Comparison of ENCODE assay signal across 10 cellular contexts in the genomic region with DNA sequence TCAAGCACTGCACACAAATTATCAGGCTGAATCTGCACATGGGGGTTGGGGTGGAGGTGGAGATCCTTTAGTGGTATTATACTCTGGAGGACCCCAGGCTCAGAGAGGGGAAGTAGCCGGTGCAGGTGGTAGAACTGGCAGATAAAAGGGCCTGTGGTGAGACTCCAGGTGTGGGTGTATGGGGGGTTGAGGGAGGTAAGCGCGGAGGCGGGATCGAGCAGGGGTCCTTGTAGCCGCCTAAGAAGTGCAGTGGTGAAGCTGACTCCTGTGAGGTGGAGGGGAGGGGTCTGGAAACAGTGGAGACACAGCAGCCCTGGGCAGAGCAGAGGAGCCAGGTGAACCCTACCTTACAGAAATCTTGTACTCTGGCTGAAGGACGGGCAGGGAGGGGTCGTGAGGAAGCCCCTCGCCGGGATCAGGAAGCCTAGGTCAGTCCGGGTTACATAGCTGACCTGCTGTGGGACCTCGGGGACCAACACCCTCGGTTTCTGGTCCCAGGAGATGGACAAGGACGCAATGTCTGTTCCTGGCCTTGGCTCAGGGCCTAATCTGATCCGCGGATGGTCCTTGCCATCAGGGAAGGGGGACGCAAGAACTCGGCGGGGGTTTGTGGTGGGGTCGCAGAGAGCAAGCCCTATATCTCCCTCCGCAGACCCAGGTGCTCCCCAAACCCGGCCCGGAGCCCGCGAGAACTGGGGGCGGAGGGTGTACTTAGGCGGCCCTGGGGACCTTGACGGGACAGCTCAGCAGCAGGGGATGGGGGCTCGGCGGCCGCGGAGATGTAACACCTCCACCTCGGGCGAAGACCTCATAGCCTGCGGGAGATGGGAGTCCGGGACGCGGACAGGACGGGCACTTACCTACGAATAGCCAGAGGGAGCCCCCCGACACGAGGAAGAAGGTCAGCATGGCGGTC. TPM values are rescaled to one million over a fixed set of nuclear protein-coding genes. Genes with fewer than 3 reads are reported as not detected.
A peak's percentile ranks its signal among the peaks of the same experiment; 100 is the strongest.
DNase-seq lines count a peak whose midpoint lies in the region; ATAC-seq lines count a peak whose summit lies in the region.
"Had no signal": no experiment of that assay in that cellular context is flagged by ENCODE, and none has a peak within 500 bp of the region (broad histone marks: within the 10 kb centered on the region; RNA-seq: fewer than 3 reads in every experiment).

No MANE protein-coding gene starts in this region.

- H3K4me3 Mint-ChIP-seq in activated naive CD8-positive, alpha-beta T cell treated with anti-CD3 and anti-CD28 coated beads for 36 hours: peak overlapping the region; percentile 75
- peak overlapping the region; percentile 77 for H3K4me3 Mint-ChIP-seq in stimulated activated memory B cell treated with anti-CD40 and anti-IgM and Interleukin-4, amounts not matched to agents 10 μg/mL and 1 μg/mL and 100 μg/mL, for 72 hours

- no peak overlapping the region for H3K27ac Mint-ChIP-seq in activated naive CD8-positive, alpha-beta T cell treated with anti-CD3 and anti-CD28 coated beads for 36 hours
- no peak overlapping the region for H3K27ac Mint-ChIP-seq in stimulated activated memory B cell treated with anti-CD40 and anti-IgM and Interleukin-4, amounts not matched to agents 10 μg/mL and 1 μg/mL and 100 μg/mL, for 72 hours

- H3K36me3 Mint-ChIP-seq in activated naive CD8-positive, alpha-beta T cell treated with anti-CD3 and anti-CD28 coated beads for 36 hours: no peaks in the 10 kb centered on the region
- no peaks in the 10 kb centered on the region for H3K36me3 Mint-ChIP-seq in stimulated activated memory B cell treated with anti-CD40 and anti-IgM and Interleukin-4, amounts not matched to agents 10 μg/mL and 1 μg/mL and 100 μg/mL, for 72 hours

- H3K9me3 Mint-ChIP-seq in activated naive CD8-positive, alpha-beta T cell treated with anti-CD3 and anti-CD28 coated beads for 36 hours: no peaks in the 10 kb centered on the region
- no peaks in the 10 kb centered on the region for H3K9me3 Mint-ChIP-seq in stimulated activated memory B cell treated with anti-CD40 and anti-IgM and Interleukin-4, amounts not matched to agents 10 μg/mL and 1 μg/mL and 100 μg/mL, for 72 hours

- H3K4me1 Mint-ChIP-seq in activated naive CD8-positive, alpha-beta T cell treated with anti-CD3 and anti-CD28 coated beads for 36 hours: peaks cover 22% of the 10 kb centered on the region
- H3K4me1 Mint-ChIP-seq in stimulated activated memory B cell treated with anti-CD40 and anti-IgM and Interleukin-4, amounts not matched to agents 10 μg/mL and 1 μg/mL and 100 μg/mL, for 72 hours: peaks cover 36% of the 10 kb centered on the region

- ATAC-seq in stimulated activated memory B cell treated with anti-CD40 and anti-IgM and Interleukin-4, amounts not matched to agents 10 μg/mL and 1 μg/mL and 100 μg/mL, for 72 hours: no peak
- no peak for ATAC-seq in HG02981 (IDR thresholded peaks at IDR 0.05; ENCODE audit: unreplicated experiment)

- H3K27me3 Mint-ChIP-seq in activated naive CD8-positive, alpha-beta T cell treated with anti-CD3 and anti-CD28 coated beads for 36 hours: peaks cover 51% of the 10 kb centered on the region
- peaks cover 63% of the 10 kb centered on the region for H3K27me3 Mint-ChIP-seq in stimulated activated memory B cell treated with anti-CD40 and anti-IgM and Interleukin-4, amounts not matched to agents 10 μg/mL and 1 μg/mL and 100 μg/mL, for 72 hours

- peak in 2 of 3 experiments; percentile 18 to 37 for DNase-seq in NCI-H1417 (lab: John Stamatoyannopoulos, UW)
- DNase-seq in NCI-H1417 treated with DMSO at 0.1 percent for 48 hours (lab: John Stamatoyannopoulos, UW): no peak
- no peak for DNase-seq in activated naive CD8-positive, alpha-beta T cell treated with anti-CD3 and anti-CD28 coated beads for 36 hours
- peak; percentile 43 for DNase-seq in iPS-NIHi11 (ENCODE audit: low spot score)
- DNase-seq in stimulated activated CD4-positive, alpha-beta T cell treated with anti-CD3 and anti-CD28 coated beads, Interleukin-4, amount 100 ng/mL, for 24 hours: no peak
- no peak for DNase-seq in HuH-7.5 (ENCODE audit: low spot score)

RNA-seq across cellular contexts. Expression of a gene that starts 0.6 kb away (rescaled TPM):
- total RNA-seq in activated naive CD8-positive, alpha-beta T cell treated with anti-CD3 and anti-CD28 coated beads for 36 hours: 1 to 10 TPM; 4.6 to 5.8 TPM
- total RNA-seq: glomerular endothelial cell, M059J had no signal

RNA-seq across cellular contexts. Expression of a gene that starts 49.6 kb away (rescaled TPM):
- under 1 TPM; 0.20 to 0.49 TPM for total RNA-seq in activated naive CD8-positive, alpha-beta T cell treated with anti-CD3 and anti-CD28 coated beads for 36 hours
- total RNA-seq: glomerular endothelial cell, M059J had no signal

Comparison
In these comparisons a context has a peak if more than half of its experiments do, and no peak if none do; other contexts are left out.
1. DNase-seq: peak in NCI-H1417 (2 of 3) and iPS-NIHi11 (single experiment); none in NCI-H1417 treated with DMSO at 0.1 percent for 48 hours (single experiment), activated naive CD8-positive, alpha-beta T cell treated with anti-CD3 and anti-CD28 coated beads for 36 hours (single experiment), stimulated activated CD4-positive, alpha-beta T cell treated with anti-CD3 and anti-CD28 coated beads, Interleukin-4, amount 100 ng/mL, for 24 hours (single experiment) and HuH-7.5 (single experiment).